ENCODE assay signal across 22 cellular contexts in genomic region chr4:37245391-37245954, GRCh38. TPM values are rescaled to one million over a fixed set of nuclear protein-coding genes. Genes with fewer than 3 reads are reported as not detected.
DNase-seq lines count a peak whose midpoint lies in the region; ATAC-seq and TF ChIP-seq lines count a peak whose summit lies in the region.
"Had no signal": no experiment of that assay in that cellular context is flagged by ENCODE, and none has a peak within 500 bp of the region (broad histone marks: within the 10 kb centered on the region; RNA-seq: fewer than 3 reads in every experiment).

No MANE protein-coding gene starts in this region.

- no peaks in the 10 kb centered on the region for H3K36me3 ChIP-seq in ectodermal cell (ENCODE audit: control insufficient read depth, insufficient read depth, low read length)
- no peaks in the 10 kb centered on the region for H3K36me3 ChIP-seq in lower lobe of right lung
- no peaks in the 10 kb centered on the region for H3K36me3 ChIP-seq in testis (ENCODE audit: low read depth, missing control alignments)
- H3K36me3 ChIP-seq: BLaER1 treated with 17β-estradiol and CSF1 and Interleukin-3, amounts not matched to agents 10 nM and 100 nM; tibial artery had no signal

- H3K27me3 ChIP-seq in ectodermal cell (ENCODE audit: control insufficient read depth, insufficient read depth, low read length, poor library complexity, severe bottlenecking), result peaks cover 59% of the 10 kb centered on the region
- peaks cover 53% of the 10 kb centered on the region for H3K27me3 ChIP-seq in lower lobe of right lung (ENCODE audit: low read depth)
- H3K27me3 ChIP-seq in testis, result no peaks in the 10 kb centered on the region
- H3K27me3 ChIP-seq: BLaER1 treated with 17β-estradiol and CSF1 and Interleukin-3, amounts not matched to agents 10 nM and 100 nM had no signal

- TF ChIP-seq CTCF in lower lobe of right lung (IDR thresholded peaks at IDR 0.05) (no peak), testis (IDR thresholded peaks at IDR 0.05) (no peak)

- H3K9me3 ChIP-seq in ectodermal cell (ENCODE audit: control insufficient read depth, low read length) (no peaks in the 10 kb centered on the region), lower lobe of right lung (no peaks in the 10 kb centered on the region), testis (no peaks in the 10 kb centered on the region)
- H3K9me3 ChIP-seq: tibial artery had no signal

- 5 to 8% methylated on average over 23 of the region's 23 CpGs for WGBS in ectodermal cell, 2 experiments
- WGBS in testis, 2 donors, result 7% methylated on average over 12 to 23 of the region's 23 CpGs

- ATAC-seq in lower lobe of right lung (no peak), HG03135 (IDR thresholded peaks at IDR 0.05; ENCODE audit: unreplicated experiment) (no peak)

- H3K4me3 ChIP-seq in ectodermal cell (ENCODE audit: insufficient read depth, low read depth, low read length) (peak overlapping the region; percentile 54), lower lobe of right lung (no peak overlapping the region), testis (peak overlapping the region; percentile 50 to 59)
- H3K4me3 ChIP-seq: lung, tibial artery had no signal

- TF ChIP-seq POLR2A in testis (IDR thresholded peaks at IDR 0.05), result no peak

- H3K27ac ChIP-seq in ectodermal cell (ENCODE audit: insufficient read depth, low read depth, low read length, poor library complexity, severe bottlenecking) (no peak overlapping the region), lower lobe of right lung (no peak overlapping the region), testis (no peak overlapping the region)
- H3K27ac ChIP-seq: BLaER1 treated with 17β-estradiol and CSF1 and Interleukin-3, amounts not matched to agents 10 nM and 100 nM; coronary artery; epithelial cell of prostate; tibial artery had no signal

- intact Hi-C loops in lower lobe of right lung (cut with DNase I), result no loop called here
- intact Hi-C loops in testis (cut with DNase I; ENCODE audit: low total_unique reads), result no loop called here

- DNase-seq in NCI-H748 (lab: John Stamatoyannopoulos, UW; ENCODE audit: unreplicated experiment) (peak; percentile 30), NCI-H748 treated with DMSO at 0.1 percent for 48 hours (lab: John Stamatoyannopoulos, UW) (no peak), lower lobe of right lung (peak; percentile 29), testis (no peak), DMS114 treated with DMSO at 0.1 percent for 48 hours (lab: John Stamatoyannopoulos, UW; ENCODE audit: unreplicated experiment) (no peak), dermis blood vessel endothelial cell (no peak)
- DNase-seq: activated CD4-positive, alpha-beta memory T cell treated with anti-CD3 and anti-CD28 coated beads, Interleukin-2, amount 10 ng/mL, durations not matched to agents 7 days and 5 days; activated naive CD4-positive, alpha-beta T cell treated with anti-CD3 and anti-CD28 coated beads, Interleukin-2, amount 10 ng/mL, durations not matched to agents 7 days and 5 days; activated T-cell treated with anti-CD3 and anti-CD28 coated beads, Interleukin-2, amount 50 U/mL, for 1 hour; DMS153; naive B cell; NCI-H187 treated with DMSO at 0.1 percent for 48 hours; NCI-H446 treated with DMSO at 0.1 percent for 48 hours; stimulated activated CD4-positive, alpha-beta T cell treated with anti-CD3 and anti-CD28 coated beads, Interleukin-12 subunit alpha, Interleukin-12 subunit beta, amount 100 ng/mL, for 4 hours; tibial artery had no signal

- H3K4me1 ChIP-seq in ectodermal cell (ENCODE audit: control insufficient read depth, insufficient read depth, low read length) (peaks cover 3% of the 10 kb centered on the region), lower lobe of right lung (peaks cover 17% of the 10 kb centered on the region), testis (peaks cover 3% of the 10 kb centered on the region)
- H3K4me1 ChIP-seq: BLaER1 treated with 17β-estradiol and CSF1 and Interleukin-3, amounts not matched to agents 10 nM and 100 nM had no signal

RNA-seq across cellular contexts. Expression of gene NWD2, which starts 0.9 kb away (rescaled TPM):
- 0.89 TPM for polyA plus RNA-seq in ectodermal cell (2013, experiment 1 of 4)
- 0.53 TPM for polyA plus RNA-seq in ectodermal cell (2013, experiment 2 of 4)
- polyA plus RNA-seq in ectodermal cell (2013, experiment 3 of 4), result 0.48 TPM
- polyA plus RNA-seq in ectodermal cell (2013, experiment 4 of 4), result 0.53 TPM
- not detected for total RNA-seq in lower lobe of right lung
- under 1 TPM; 0.50 to 0.63 TPM for total RNA-seq in testis
- 0.12 TPM for polyA plus RNA-seq in testis (ENCODE audit: insufficient read depth, low read depth, low replicate concordance)
- not detected in 2 replicates for total RNA-seq in dermis blood vessel endothelial cell
- total RNA-seq: activated CD4-positive, alpha-beta memory T cell treated with anti-CD3 and anti-CD28 coated beads, Interleukin-2, amount 10 ng/mL, durations not matched to agents 7 days and 5 days had no signal
- polyA plus RNA-seq: IgD-negative memory B cell, lung had no signal

Comparison
In these comparisons a context has a peak if more than half of its experiments do, and no peak if none do; other contexts are left out.
1. DNase-seq: peak in NCI-H748 (single experiment) and lower lobe of right lung (single experiment); none in NCI-H748 treated with DMSO at 0.1 percent for 48 hours (single experiment), testis (single experiment), DMS114 treated with DMSO at 0.1 percent for 48 hours (single experiment) and dermis blood vessel endothelial cell (single experiment).